In the genomic region with DNA sequence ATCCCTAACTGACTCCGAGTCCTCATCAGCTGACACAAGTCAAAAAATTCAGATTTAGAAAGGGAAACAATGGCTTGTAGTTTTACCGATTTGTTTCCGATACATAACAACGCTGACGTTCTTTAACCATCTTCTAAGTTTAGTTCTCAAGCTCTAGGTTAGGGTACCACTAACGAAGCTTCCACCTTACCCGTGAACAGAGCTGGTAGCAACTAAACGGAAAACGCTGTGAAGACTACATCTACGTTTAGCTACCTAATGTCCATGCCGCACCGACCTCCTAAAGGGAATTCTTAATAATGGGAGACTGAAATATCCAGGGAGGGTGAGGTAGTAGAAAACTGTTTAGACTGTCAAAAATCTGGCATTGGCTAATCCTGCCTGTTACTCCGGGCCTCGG, we compare ENCODE assay signal across 8 cellular contexts. TPM values are rescaled to one million over a fixed set of nuclear protein-coding genes. Genes with fewer than 3 reads are reported as not detected.
DNase-seq lines count a peak whose midpoint lies in the region; ATAC-seq and TF ChIP-seq lines count a peak whose summit lies in the region.

No MANE protein-coding gene starts in this region.

- no peak overlapping the region for H3K4ac ChIP-seq in mesendoderm (ENCODE audit: low read depth, low read length)

- H3K4me3 ChIP-seq in heart right ventricle (peak overlapping the region; percentile 71 to 99 (median 93)), body of pancreas (peak overlapping the region in 1 of 2 donors; percentile 47), mesendoderm (ENCODE audit: low read length) (peak overlapping the region; percentile 92), uterus (peak overlapping the region; percentile 75 to 100)

- peak overlapping the region; percentile 95 for H3K56ac ChIP-seq in mesendoderm (ENCODE audit: low read length)

- H3K9ac ChIP-seq in mesendoderm (ENCODE audit: low read length): peak overlapping the region; percentile 96

- DNase-seq in heart right ventricle: no peak
- no peak for DNase-seq in cardiac septum (ENCODE audit: low spot score)
- no peak for DNase-seq in body of pancreas
- DNase-seq in mesendoderm: no peak
- DNase-seq in uterus: no peak
- DNase-seq in GM13976 (ENCODE audit: low spot score): no peak
- no peak for DNase-seq in NOMO-1 treated with dmso at 0.1 percent for 144 hours (lab: John Stamatoyannopoulos, UW; ENCODE audit: unreplicated experiment)

- H3K23ac ChIP-seq in mesendoderm (ENCODE audit: low read length): no peak overlapping the region

- H2BK15ac ChIP-seq in mesendoderm (replicated peaks; ENCODE audit: low read depth): no peak overlapping the region

- H3K79me1 ChIP-seq in mesendoderm (ENCODE audit: low read length): peaks cover 2% of the 10 kb centered on the region

- H3K4me1 ChIP-seq in heart right ventricle (peaks cover 4 to 37% (median 33%) of the 10 kb centered on the region in 9 donors), body of pancreas (peaks cover 33% of the 10 kb centered on the region), mesendoderm (ENCODE audit: control insufficient read depth, low read depth, low read length) (peaks cover 5% of the 10 kb centered on the region), uterus (no peaks in the 10 kb centered on the region)

- no peaks in the 10 kb centered on the region for H3K27me3 ChIP-seq in heart right ventricle
- H3K27me3 ChIP-seq in body of pancreas: no peaks in the 10 kb centered on the region
- H3K27me3 ChIP-seq in mesendoderm (ENCODE audit: insufficient read depth, low read length, poor library complexity): no peaks in the 10 kb centered on the region
- H3K27me3 ChIP-seq in uterus: no peaks in the 10 kb centered on the region

- H3K9me3 ChIP-seq in heart right ventricle: no peaks in the 10 kb centered on the region
- no peaks in the 10 kb centered on the region for H3K9me3 ChIP-seq in body of pancreas
- no peaks in the 10 kb centered on the region for H3K9me3 ChIP-seq in uterus

- ATAC-seq in heart right ventricle (no peak), body of pancreas (no peak), GM18867 (IDR thresholded peaks at IDR 0.05; ENCODE audit: unreplicated experiment) (no peak)

- peak overlapping the region; percentile 93 for H3K4me2 ChIP-seq in mesendoderm (ENCODE audit: low read length)

- peak overlapping the region in 8 of 10 donors; percentile 93 to 100 (median 98) for H3K27ac ChIP-seq in heart right ventricle
- H3K27ac ChIP-seq in body of pancreas: peak overlapping the region in 3 of 4 donors; percentile 91 to 98 (median 91)
- no peak overlapping the region for H3K27ac ChIP-seq in mesendoderm (ENCODE audit: low read depth, low read length)
- H3K27ac ChIP-seq in uterus: peak overlapping the region; percentile 94 to 96

- H4K5ac ChIP-seq in mesendoderm (ENCODE audit: low read length): no peak overlapping the region

- H3K36me3 ChIP-seq in heart right ventricle (peaks cover 0 to 40% (median 14%) of the 10 kb centered on the region in 9 donors), body of pancreas (replicated peaks in 1 of 2; ENCODE audit: insufficient read depth in 1 of 2, low read depth in 2 of 2) (peaks cover 5% of the 10 kb centered on the region in 2 donors), mesendoderm (ENCODE audit: control insufficient read depth, insufficient read depth, low read length) (no peaks in the 10 kb centered on the region), uterus (no peaks in the 10 kb centered on the region)

- TF ChIP-seq POLR2A in body of pancreas (IDR thresholded peaks at IDR 0.05) (no peak), uterus (IDR thresholded peaks at IDR 0.05) (no peak)

- TF ChIP-seq CTCF in heart right ventricle (IDR thresholded peaks at IDR 0.05) (no peak), body of pancreas (IDR thresholded peaks at IDR 0.05) (no peak), uterus (IDR thresholded peaks at IDR 0.05) (no peak), GM13976 (IDR thresholded peaks at IDR 0.05; ENCODE audit: borderline replicate concordance, control extremely low read depth, extremely low read depth, insufficient read depth, missing control alignments) (no peak)

- H2BK120ac ChIP-seq in mesendoderm (ENCODE audit: low read depth, low read length): no peak overlapping the region

- no peak overlapping the region for H2AK5ac ChIP-seq in mesendoderm (ENCODE audit: low read length)

- WGBS in heart right ventricle, 2 donors: 7 to 9% methylated on average over 14 of the region's 14 CpGs
- WGBS in body of pancreas, 2 donors: 3 to 4% methylated on average over 14 of the region's 14 CpGs
- no CpG with 5 or more reads among the region's 14 CpGs for WGBS in mesendoderm (ENCODE audit: extremely low coverage, insufficient coverage, low lambda C conversion rate)

- in situ Hi-C loops in GM13976 (cut with MboI; ENCODE audit: low sequenced_read_pairs, unreplicated experiment): no loop called here

- intact Hi-C loops in heart right ventricle (cut with DNase I) (loop anchor here in 4 of 10 donors (5.0 kb wide), 2 partner anchors 41 to 46 kb away; partner anchors contain the start of gene RHOG (in 3 of the 4)), cardiac septum (cut with DNase I) (no loop called here), body of pancreas (cut with DNase I) (no loop called here), uterus (cut with DNase I; ENCODE audit: low total_unique reads) (no loop called here)

- no peak overlapping the region for H4K8ac ChIP-seq in mesendoderm (ENCODE audit: low read depth, low read length)

- H3K79me2 ChIP-seq in mesendoderm (ENCODE audit: control insufficient read depth, insufficient read depth, low read length): peaks cover 55% of the 10 kb centered on the region

- H2BK5ac ChIP-seq in mesendoderm (ENCODE audit: low read length): no peak overlapping the region

- no peak overlapping the region for H3K18ac ChIP-seq in mesendoderm (ENCODE audit: low read length)

RNA-seq across cellular contexts. Expression of gene NUP98, which starts 1.0 kb away (rescaled TPM):
- 10 to 100 TPM; 34.8 to 65.5 (median 48.1) TPM for total RNA-seq in heart right ventricle
- polyA plus RNA-seq in heart right ventricle: 10 to 100 TPM; 11.1 to 21.5 TPM
- 49.6 TPM for total RNA-seq in cardiac septum
- total RNA-seq in body of pancreas: 10 to 100 TPM; 37.9 to 62.0 TPM
- polyA plus RNA-seq in mesendoderm (2013, experiment 1 of 2): 72.3 TPM
- polyA plus RNA-seq in mesendoderm (2013, experiment 2 of 2): 72.2 TPM
- total RNA-seq in uterus: 100 to 1,000 TPM in 3 of 4 donors, 10 to 100 TPM in 1; 55.1 to 189 (median 123) TPM

RNA-seq across cellular contexts. Expression of gene PGAP2, which starts 12.0 kb away (rescaled TPM):
- total RNA-seq in heart right ventricle (10 to 100 TPM; 17.2 to 29.8 (median 20.9) TPM), cardiac septum (22.7 TPM), body of pancreas (10 to 100 TPM; 21.5 to 24.1 TPM), uterus (10 to 100 TPM in 3 of 4 donors, not detected in 1; 12.2 to 16.5 (median 13.8) TPM)
- polyA plus RNA-seq in heart right ventricle: 10 to 100 TPM; 12.7 to 25.9 TPM
- 55.1 TPM for polyA plus RNA-seq in mesendoderm (2013, experiment 1 of 2)
- 56.2 TPM for polyA plus RNA-seq in mesendoderm (2013, experiment 2 of 2)

RNA-seq across cellular contexts. Expression of gene RHOG, which starts 44.4 kb away (rescaled TPM):
- total RNA-seq in heart right ventricle (10 to 100 TPM; 15.3 to 46.9 (median 20.3) TPM), cardiac septum (27.5 TPM), body of pancreas (10 to 100 TPM; 10.9 to 15.8 TPM), uterus (10 to 100 TPM; 10.5 to 46.9 (median 38.1) TPM)
- polyA plus RNA-seq in heart right ventricle: 10 to 100 TPM; 19.3 to 55.7 TPM
- polyA plus RNA-seq in mesendoderm (2013, experiment 1 of 2): 38.2 TPM
- 34.7 TPM for polyA plus RNA-seq in mesendoderm (2013, experiment 2 of 2)

RNA-seq across cellular contexts. Expression of gene STIM1, which starts 59.1 kb away (rescaled TPM):
- total RNA-seq in heart right ventricle (10 to 100 TPM; 25.8 to 55.7 (median 39.9) TPM), cardiac septum (40.4 TPM), body of pancreas (10 to 100 TPM; 20.4 to 24.6 TPM), uterus (100 to 1,000 TPM in 1 of 4 donors, 10 to 100 TPM in 3; 37.6 to 114 (median 56.3) TPM)
- polyA plus RNA-seq in heart right ventricle: 10 to 100 TPM; 11.9 to 37.6 TPM
- 9.2 TPM for polyA plus RNA-seq in mesendoderm (2013, experiment 1 of 2)
- 8.3 TPM for polyA plus RNA-seq in mesendoderm (2013, experiment 2 of 2)
